19 cellular contexts compared by ENCODE assay signal in genomic region chr5:124064956-124065355, GRCh38.
"Had no signal": no experiment of that assay in that cellular context is flagged by ENCODE, and none has a peak within 500 bp of the region (broad histone marks: within the 10 kb centered on the region; RNA-seq: fewer than 3 reads in every experiment).

No MANE protein-coding gene starts in this region.

- H3K9me3 ChIP-seq: ascending aorta, esophagus muscularis mucosa, left lung, mucosa of descending colon, neutrophil, right atrium auricular region, tibial nerve, uterus had no signal

- H3K27ac ChIP-seq: ascending aorta, esophagus muscularis mucosa, foreskin keratinocyte, heart right ventricle, left lung, neutrophil, right atrium auricular region, tibial nerve, uterus had no signal

- ATAC-seq: activated CD4-positive, CD25-positive, alpha-beta regulatory T cell treated with anti-CD3 and anti-CD28 coated beads, Interleukin-2, amount 50 U/mL, for 24 hours; foreskin keratinocyte; heart right ventricle; left lung; mucosa of descending colon; naive thymus-derived CD8-positive, alpha-beta T cell had no signal

- H3K36me3 ChIP-seq: ascending aorta, esophagus muscularis mucosa, heart right ventricle, left lung, neutrophil, right atrium auricular region, tibial nerve, uterus had no signal

- H3K4me1 ChIP-seq: foreskin keratinocyte, heart right ventricle, right atrium auricular region, uterus had no signal

- H3K4me3 ChIP-seq: ascending aorta, esophagus muscularis mucosa, heart right ventricle, left lung, mucosa of descending colon, right atrium auricular region, tibial nerve, uterus had no signal

- DNase-seq: activated CD4-positive, alpha-beta T cell treated with anti-CD3 and anti-CD28 coated beads, Interleukin-2, amount 50 U/mL, for 4 hours; activated naive CD4-positive, alpha-beta T cell treated with anti-CD3 and anti-CD28 coated beads, Interleukin-2, amount 10 ng/mL, durations not matched to agents 7 days and 5 days; foreskin keratinocyte; heart right ventricle; left lung; mucosa of descending colon; naive thymus-derived CD8-positive, alpha-beta T cell; posterior cingulate gyrus; small intestine; stimulated activated CD4-positive, alpha-beta T cell treated with anti-CD3 and anti-CD28 coated beads, Interleukin-4, amount 100 ng/mL, for 24 hours; stimulated activated naive CD4-positive, alpha-beta T cell; substantia nigra; uterus had no signal
